15 cellular contexts compared by ENCODE assay signal in the genomic region with DNA sequence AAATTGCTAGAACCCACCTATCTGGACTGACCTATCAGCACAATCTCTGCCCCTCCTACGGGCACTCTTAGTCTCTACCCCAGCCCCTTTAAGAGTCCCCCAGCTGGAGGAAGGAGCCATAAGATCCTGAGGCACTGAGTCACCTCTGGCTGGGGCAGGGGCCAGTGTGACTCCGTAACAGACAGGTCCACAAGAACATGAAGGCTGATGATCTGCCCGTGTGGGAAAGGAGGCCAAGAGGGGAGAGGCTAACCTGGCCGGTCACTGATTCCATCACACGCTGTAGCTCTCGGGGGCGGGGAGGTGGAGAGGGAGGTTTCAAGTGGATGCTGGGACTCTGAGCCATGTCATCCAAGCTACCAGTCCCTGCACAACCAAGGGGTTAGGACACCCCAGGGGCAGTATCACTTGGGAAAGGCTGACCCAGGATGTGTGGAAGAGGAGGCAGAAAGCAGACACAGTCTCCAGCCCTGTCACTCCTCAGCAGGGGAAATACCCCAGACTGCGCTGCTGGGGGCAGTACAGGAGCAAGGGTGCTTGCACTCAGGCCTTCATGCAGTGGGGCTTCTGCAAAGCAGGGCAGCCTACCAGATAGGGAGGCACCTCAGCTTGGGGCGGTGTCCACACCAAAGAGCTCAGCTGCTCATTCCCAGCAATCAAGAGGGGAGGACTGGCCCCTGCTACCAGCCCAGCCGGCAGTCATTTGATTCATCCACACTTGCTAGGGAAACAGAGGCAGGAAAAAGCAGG. TPM values are rescaled to one million over a fixed set of nuclear protein-coding genes. Genes with fewer than 3 reads are reported as not detected.
DNase-seq lines count a peak whose midpoint lies in the region; ATAC-seq, FAIRE-seq and TF ChIP-seq lines count a peak whose summit lies in the region.
"Had no signal": no experiment of that assay in that cellular context is flagged by ENCODE, and none has a peak within 500 bp of the region (broad histone marks: within the 10 kb centered on the region; RNA-seq: fewer than 3 reads in every experiment).

No MANE protein-coding gene starts in this region.

- DNase-seq in CD14-positive monocyte (ENCODE audit: low spot score): no peak
- DNase-seq in HCT116 (ENCODE audit: low read depth, low spot score): no peak
- peak in 3 of 7 donors; percentile 46 to 60 (median 57) for DNase-seq in adrenal gland
- no peak for DNase-seq in naive thymus-derived CD8-positive, alpha-beta T cell
- no peak for DNase-seq in SHP77 treated with DMSO at 0.1 percent for 48 hours (lab: John Stamatoyannopoulos, UW)
- DNase-seq in GM12891 (ENCODE audit: insufficient read length, low spot score): no peak
- no peak for DNase-seq in mammary epithelial cell
- DNase-seq: activated CD4-positive, alpha-beta memory T cell treated with anti-CD3 and anti-CD28 coated beads, Interleukin-2, amount 10 ng/mL, durations not matched to agents 7 days and 5 days; SHP77; small intestine had no signal

- H3K4me1 ChIP-seq in HCT116 (ENCODE audit: control insufficient read depth in 1 of 2, insufficient read depth in 2 of 2, low read length in 2 of 2) (peaks cover under 1 to 11% of the 10 kb centered on the region in 2 experiments), adrenal gland (replicated peaks in 1 of 2) (peaks cover 17 to 28% of the 10 kb centered on the region in 2 donors), mammary epithelial cell (ENCODE audit: insufficient read depth, low read length) (peaks cover 21% of the 10 kb centered on the region)

- CTCF ChIA-PET in HCT116 (lab: Charles Lee) (no interaction called here), mammary epithelial cell (lab: Charles Lee; ENCODE audit: low non-redundant PET) (no interaction called here)

- H3K36me3 ChIP-seq in HCT116 (ENCODE audit: control insufficient read depth in 1 of 2, insufficient read depth in 2 of 2, low read length in 2 of 2) (peaks cover 3 to 4% of the 10 kb centered on the region in 2 experiments; a peak in 2 of 4 replicates), adrenal gland (replicated peaks in 1 of 2) (peaks cover 0 to 65% of the 10 kb centered on the region in 2 donors), mammary epithelial cell (ENCODE audit: insufficient read depth, low read length) (peaks cover 13% of the 10 kb centered on the region)

- peaks cover 0 to 2% (median under 1%) of the 10 kb centered on the region in 7 donors for H3K9me3 Mint-ChIP-seq in CD14-positive monocyte
- H3K9me3 Mint-ChIP-seq in naive thymus-derived CD8-positive, alpha-beta T cell: no peaks in the 10 kb centered on the region
- H3K9me3 Mint-ChIP-seq: activated CD4-positive, alpha-beta memory T cell treated with anti-CD3 and anti-CD28 coated beads, Interleukin-2, amount 10 ng/mL, durations not matched to agents 7 days and 5 days; natural killer cell treated with Interleukin-12 subunit alpha and Interleukin-12 subunit beta and Interleukin-15 and Interleukin-18, amount 100 ng/mL, for 72 hours had no signal

- H3K27me3 Mint-ChIP-seq in CD14-positive monocyte (ENCODE audit: low read depth in 3 of 3): no peaks in the 10 kb centered on the region
- no peaks in the 10 kb centered on the region for H3K27me3 Mint-ChIP-seq in naive thymus-derived CD8-positive, alpha-beta T cell
- H3K27me3 Mint-ChIP-seq: activated CD4-positive, alpha-beta memory T cell treated with anti-CD3 and anti-CD28 coated beads, Interleukin-2, amount 10 ng/mL, durations not matched to agents 7 days and 5 days; natural killer cell treated with Interleukin-12 subunit alpha and Interleukin-12 subunit beta and Interleukin-15 and Interleukin-18, amount 100 ng/mL, for 72 hours had no signal

- no peak overlapping the region for H3K9ac ChIP-seq in HCT116 (ENCODE audit: low read length)
- no peak overlapping the region for H3K9ac ChIP-seq in mammary epithelial cell (ENCODE audit: insufficient read depth, low read length)

- RAD21 ChIA-PET in HCT116 (lab: Charles Lee; ENCODE audit: low non-redundant PET in 1 of 2, low total read pairs in 2 of 2, uncharacterized antibody in 2 of 2, unreplicated experiment in 2 of 2): no interaction called here

- H3K4me3 ChIP-seq in HCT116 (replicated peaks in 1 of 2; ENCODE audit: low read depth in 1 of 2, low read length in 2 of 2) (no peak overlapping the region), adrenal gland (no peak overlapping the region), mammary epithelial cell (replicated peaks in 1 of 3; ENCODE audit: insufficient read depth in 1 of 3, low read depth in 2 of 3, low read length in 3 of 3) (no peak overlapping the region)
- H3K4me3 ChIP-seq: ascending aorta had no signal

- FAIRE-seq in GM12891 (lab: Jason Lieb, UNC): no peak
- FAIRE-seq: small intestine had no signal

- in situ Hi-C loops in mammary epithelial cell (cut with MboI; ENCODE audit: low sequenced_read_pairs in 2 of 2): no loop called here

- no peaks in the 10 kb centered on the region for H3K9me2 ChIP-seq in HCT116 (ENCODE audit: insufficient read depth)

- TF ChIP-seq RAD21 in HCT116 (IDR thresholded peaks at IDR 0.05; ENCODE audit: low read depth): 0 out of 2 replicates have a peak, but pooled peaks have one; percentile 16

- TF ChIP-seq CTCF in CD14-positive monocyte (IDR thresholded peaks at IDR 0.05) (no peak), HCT116 (IDR thresholded peaks at IDR 0.05 in 2 of 3, conservative IDR thresholded peaks at IDR 0.05 in 1 of 3; ENCODE audit: borderline replicate concordance in 1 of 3, insufficient read depth in 1 of 3, low read depth in 2 of 3, low read length in 2 of 3) (peak in 1 of 3 experiments; percentile 12; a peak in 1 of 6 replicates), adrenal gland (IDR thresholded peaks at IDR 0.05) (no peak), mammary epithelial cell (conservative IDR thresholded peaks at IDR 0.05 in 1 of 2, IDR thresholded peaks at IDR 0.05 in 1 of 2; ENCODE audit: extremely low read depth in 1 of 2, insufficient read depth in 1 of 2, low read depth in 1 of 2, low read length in 2 of 2) (no peak)

- no peak overlapping the region for H3K4me3 Mint-ChIP-seq in CD14-positive monocyte
- H3K4me3 Mint-ChIP-seq in naive thymus-derived CD8-positive, alpha-beta T cell: peak overlapping the region in 1 of 10 donors; percentile 59
- H3K4me3 Mint-ChIP-seq: activated CD4-positive, alpha-beta memory T cell treated with anti-CD3 and anti-CD28 coated beads, Interleukin-2, amount 10 ng/mL, durations not matched to agents 7 days and 5 days; natural killer cell treated with Interleukin-12 subunit alpha and Interleukin-12 subunit beta and Interleukin-15 and Interleukin-18, amount 100 ng/mL, for 72 hours had no signal

- H3K9me3 ChIP-seq in HCT116 (ENCODE audit: control insufficient read depth in 1 of 2, insufficient read depth in 1 of 2, low read depth in 1 of 2, low read length in 2 of 2): no peaks in the 10 kb centered on the region
- no peaks in the 10 kb centered on the region for H3K9me3 ChIP-seq in adrenal gland (replicated peaks in 1 of 3)
- no peaks in the 10 kb centered on the region for H3K9me3 ChIP-seq in mammary epithelial cell (replicated peaks; ENCODE audit: insufficient read depth, low read length)
- H3K9me3 ChIP-seq: ascending aorta had no signal

- H3K27me3 ChIP-seq in HCT116 (ENCODE audit: insufficient read depth, low read length) (no peaks in the 10 kb centered on the region), adrenal gland (no peaks in the 10 kb centered on the region), mammary epithelial cell (ENCODE audit: insufficient read depth, low read length) (no peaks in the 10 kb centered on the region)
- H3K27me3 ChIP-seq: ascending aorta had no signal

- H4K20me1 ChIP-seq in HCT116 (ENCODE audit: insufficient read depth): no peaks in the 10 kb centered on the region
- no peaks in the 10 kb centered on the region for H4K20me1 ChIP-seq in mammary epithelial cell (ENCODE audit: insufficient read depth, low read length)

- WGBS in adrenal gland, 4 donors: 67 to 80% (median 77%) methylated on average over 6 to 10 of the region's 10 CpGs
- WGBS in mammary epithelial cell (ENCODE audit: low coverage, missing lambda C conversion rate): 82% methylated on average over 8 of the region's 10 CpGs

- no peak overlapping the region for H3K4me2 ChIP-seq in HCT116 (ENCODE audit: low read length)
- no peak overlapping the region for H3K4me2 ChIP-seq in mammary epithelial cell (ENCODE audit: insufficient read depth, low read depth, low read length)

- H3K27ac ChIP-seq in HCT116 (ENCODE audit: low read depth, low read length) (no peak overlapping the region), adrenal gland (peak overlapping the region in 3 of 5 donors; percentile 10 to 56 (median 30)), mammary epithelial cell (ENCODE audit: insufficient read depth, low read depth, low read length) (no peak overlapping the region)

- peaks cover 52 to 75% of the 10 kb centered on the region in 2 donors for H3K36me3 Mint-ChIP-seq in CD14-positive monocyte
- peaks cover 0 to 52% (median 7%) of the 10 kb centered on the region in 3 donors for H3K36me3 Mint-ChIP-seq in naive thymus-derived CD8-positive, alpha-beta T cell
- H3K36me3 Mint-ChIP-seq: natural killer cell treated with Interleukin-12 subunit alpha and Interleukin-12 subunit beta and Interleukin-15 and Interleukin-18, amount 100 ng/mL, for 72 hours had no signal

- no peaks in the 10 kb centered on the region for H3K79me2 ChIP-seq in HCT116 (ENCODE audit: insufficient read depth, low read length)
- H3K79me2 ChIP-seq in mammary epithelial cell (ENCODE audit: insufficient read depth, low read length): no peaks in the 10 kb centered on the region

- dilution Hi-C loops in mammary epithelial cell (cut with HindIII; ENCODE audit: low sequenced_read_pairs): no loop called here

- BruUV-seq in HCT116 (replicated peaks; lab: Mats Ljungman, UMichigan): no TSS peak
- BruUV-seq in mammary epithelial cell (replicated peaks; lab: Mats Ljungman, UMichigan): no TSS peak

- no peak for TF ChIP-seq POLR2A in HCT116 (IDR thresholded peaks at IDR 0.05; ENCODE audit: borderline replicate concordance, extremely low read depth, insufficient read depth, insufficient read length)
- TF ChIP-seq POLR2A in adrenal gland (IDR thresholded peaks at IDR 0.05): no peak
- TF ChIP-seq POLR2A in GM12891 (IDR thresholded peaks at IDR 0.05; ENCODE audit: low read depth, low read length): no peak

- H3K27ac Mint-ChIP-seq in CD14-positive monocyte: peak overlapping the region; percentile 79 to 95 (median 88)
- peak overlapping the region in 7 of 10 donors; percentile 25 to 85 (median 37) for H3K27ac Mint-ChIP-seq in naive thymus-derived CD8-positive, alpha-beta T cell
- H3K27ac Mint-ChIP-seq: activated CD4-positive, alpha-beta memory T cell treated with anti-CD3 and anti-CD28 coated beads, Interleukin-2, amount 10 ng/mL, durations not matched to agents 7 days and 5 days had no signal

- peak; percentile 29; the same call in 1 of the 2 replicates for ATAC-seq in HCT116
- no peak for ATAC-seq in naive thymus-derived CD8-positive, alpha-beta T cell
- ATAC-seq in GM21526 (IDR thresholded peaks at IDR 0.05; ENCODE audit: low FRiP score, unreplicated experiment): no peak

- POLR2A ChIA-PET in HCT116 (lab: Charles Lee): no interaction called here
- POLR2A ChIA-PET in naive thymus-derived CD8-positive, alpha-beta T cell (lab: Charles Lee): interaction anchor here (0.7 kb wide), 1 partner anchor 24 kb away, joined by 4 read pairs; no protein-coding TSS in a partner anchor

- intact Hi-C loops in CD14-positive monocyte (cut with micrococcal nuclease) (no loop called here), HCT116 (cut with micrococcal nuclease) (no loop called here), adrenal gland (cut with DNase I) (no loop called here), mammary epithelial cell (cut with micrococcal nuclease) (no loop called here)

- peaks cover 56% of the 10 kb centered on the region for H3K4me1 Mint-ChIP-seq in CD14-positive monocyte
- H3K4me1 Mint-ChIP-seq in naive thymus-derived CD8-positive, alpha-beta T cell: peaks cover 20 to 49% (median 45%) of the 10 kb centered on the region in 4 donors

- no peak overlapping the region for H2AFZ ChIP-seq in HCT116 (ENCODE audit: low read depth, low read length, poor library complexity, severe bottlenecking)
- no peak overlapping the region for H2AFZ ChIP-seq in mammary epithelial cell (ENCODE audit: low read depth, low read length)

RNA-seq across cellular contexts. Expression of a gene that starts 22.3 kb away (rescaled TPM):
- polyA plus RNA-seq in CD14-positive monocyte (10 to 100 TPM; 31.6 to 59.3 TPM), adrenal gland (10 to 100 TPM; 29.0 to 52.6 (median 32.5) TPM), mammary epithelial cell (25.5 TPM)
- total RNA-seq in HCT116 (2021; ENCODE audit: unreplicated experiment) (36.9 TPM), adrenal gland (100 to 1,000 TPM in 3 of 8 donors, 10 to 100 TPM in 5; 38.7 to 125 (median 94.4) TPM), mammary epithelial cell (100 to 1,000 TPM in 1 of 2 donors, 10 to 100 TPM in 1; 57.2 to 123 TPM)
- polyA plus RNA-seq in HCT116 (2012): 26.0 and 27.6 TPM in 2 replicates
- total RNA-seq in naive thymus-derived CD8-positive, alpha-beta T cell: 10 to 100 TPM; 67.5 to 71.2 TPM
- polyA plus RNA-seq in naive thymus-derived CD8-positive, alpha-beta T cell: 10 to 100 TPM; 35.5 to 63.1 (median 43.5) TPM
- polyA plus RNA-seq in GM12891 (2012; ENCODE audit: low read depth, missing spikeins): 18.2 TPM
- polyA minus RNA-seq in mammary epithelial cell: 162 TPM

RNA-seq across cellular contexts. Expression of a gene that starts 22.7 kb away (rescaled TPM):
- polyA plus RNA-seq in CD14-positive monocyte: 1 to 10 TPM; 4.1 to 4.2 TPM
- 14.4 TPM for total RNA-seq in HCT116 (2021; ENCODE audit: unreplicated experiment)
- 10.1 and 11.0 TPM in 2 replicates for polyA plus RNA-seq in HCT116 (2012)
- total RNA-seq in adrenal gland: 10 to 100 TPM in 4 of 8 donors, 1 to 10 TPM in 4; 7.2 to 13.6 (median 9.8) TPM
- polyA plus RNA-seq in adrenal gland: 10 to 100 TPM in 1 of 3 donors, 1 to 10 TPM in 2; 2.2 to 13.8 (median 8.4) TPM
- 10 to 100 TPM; 21.4 to 26.5 TPM for total RNA-seq in naive thymus-derived CD8-positive, alpha-beta T cell
- 10 to 100 TPM in 1 of 3 donors, 1 to 10 TPM in 2; 6.3 to 11.7 (median 9.6) TPM for polyA plus RNA-seq in naive thymus-derived CD8-positive, alpha-beta T cell
- 7.8 TPM for polyA plus RNA-seq in GM12891 (2012; ENCODE audit: low read depth, missing spikeins)
- 10 to 100 TPM; 12.6 to 15.2 TPM for total RNA-seq in mammary epithelial cell
- 7.2 TPM for polyA plus RNA-seq in mammary epithelial cell
- 5.7 TPM for polyA minus RNA-seq in mammary epithelial cell

RNA-seq across cellular contexts. Expression of a gene that starts 40.8 kb away (rescaled TPM):
- polyA plus RNA-seq in CD14-positive monocyte: not detected
- total RNA-seq in HCT116 (2021; ENCODE audit: unreplicated experiment): 0.47 TPM
- polyA plus RNA-seq in HCT116 (2012): 0.05 and 0.12 TPM in 2 replicates
- under 1 TPM in 2 of 8 donors, not detected in 6; 0.50 to 0.61 TPM for total RNA-seq in adrenal gland
- not detected for polyA plus RNA-seq in adrenal gland
- total RNA-seq in naive thymus-derived CD8-positive, alpha-beta T cell: not detected
- not detected for polyA plus RNA-seq in naive thymus-derived CD8-positive, alpha-beta T cell
- polyA plus RNA-seq in GM12891 (2012; ENCODE audit: low read depth, missing spikeins): not detected
- not detected for total RNA-seq in mammary epithelial cell
- polyA plus RNA-seq in mammary epithelial cell: 0.03 TPM
- not detected for polyA minus RNA-seq in mammary epithelial cell
- total RNA-seq: activated CD4-positive, alpha-beta memory T cell treated with anti-CD3 and anti-CD28 coated beads, Interleukin-2, amount 10 ng/mL, durations not matched to agents 7 days and 5 days; M059J; NCI-H460 had no signal

Comparison
In these comparisons a context has a peak if more than half of its experiments do, and no peak if none do; other contexts are left out.
1. H3K27ac ChIP-seq: peak in adrenal gland (3 of 5); none in HCT116 (single experiment) and mammary epithelial cell (single experiment).